ENCODE assay signal across 14 cellular contexts in genomic region chr1:180805316-180805715, GRCh38.
DNase-seq lines count a peak whose midpoint lies in the region; ATAC-seq and TF ChIP-seq lines count a peak whose summit lies in the region.
"Had no signal": no experiment of that assay in that cellular context is flagged by ENCODE, and none has a peak within 500 bp of the region (broad histone marks: within the 10 kb centered on the region; RNA-seq: fewer than 3 reads in every experiment).

No MANE protein-coding gene starts in this region.

- H3K4me3 ChIP-seq in gastrocnemius medialis = no peak overlapping the region

- no peaks in the 10 kb centered on the region for H3K4me1 ChIP-seq in gastrocnemius medialis

- H3K27me3 Mint-ChIP-seq in activated T-helper 17 cell treated with anti-CD3 and anti-CD28 coated beads, Interleukin-2, amount 50 U/mL, for 72 hours = no peaks in the 10 kb centered on the region
- H3K27me3 Mint-ChIP-seq: stimulated activated memory B cell treated with anti-CD40 and anti-IgM and Interleukin-4, amounts not matched to agents 10 μg/mL and 1 μg/mL and 100 μg/mL, for 72 hours had no signal

- no peaks in the 10 kb centered on the region for H3K27me3 ChIP-seq in gastrocnemius medialis

- in situ Hi-C loops in gastrocnemius medialis (cut with MboI; ENCODE audit: low sequenced_read_pairs in 4 of 4) = no loop called here

- H3K4me3 Mint-ChIP-seq in activated T-helper 17 cell treated with anti-CD3 and anti-CD28 coated beads, Interleukin-2, amount 50 U/mL, for 72 hours = no peak overlapping the region
- H3K4me3 Mint-ChIP-seq: stimulated activated memory B cell treated with anti-CD40 and anti-IgM and Interleukin-4, amounts not matched to agents 10 μg/mL and 1 μg/mL and 100 μg/mL, for 72 hours had no signal

- H3K36me3 ChIP-seq in gastrocnemius medialis = peaks cover 0 to 6% of the 10 kb centered on the region in 2 donors

- CTCF ChIA-PET in GM10248 (lab: Yijun Ruan, JAX) = interaction anchor here (1.0 to 1.2 kb wide), 2 partner anchors 10 to 42 kb away, joined by 3 to 5 read pairs; no protein-coding TSS in a partner anchor

- H3K27ac Mint-ChIP-seq in activated T-helper 17 cell treated with anti-CD3 and anti-CD28 coated beads, Interleukin-2, amount 50 U/mL, for 72 hours = no peak overlapping the region
- H3K27ac Mint-ChIP-seq: stimulated activated memory B cell treated with anti-CD40 and anti-IgM and Interleukin-4, amounts not matched to agents 10 μg/mL and 1 μg/mL and 100 μg/mL, for 72 hours had no signal

- POLR2A ChIA-PET in GM10248 (lab: Yijun Ruan, JAX) = no interaction called here

- no peaks in the 10 kb centered on the region for H3K9me3 ChIP-seq in gastrocnemius medialis

- peak; percentile 19 for DNase-seq in GM10248 (ENCODE audit: extremely low spot score)
- no peak for DNase-seq in NCI-H128 (lab: John Stamatoyannopoulos, UW; ENCODE audit: unreplicated experiment)
- DNase-seq in middle frontal gyrus (ENCODE audit: extremely low spot score, low spot score) = no peak
- no peak for DNase-seq in gastrocnemius medialis
- DNase-seq: effector CD8-positive, alpha-beta T cell; foreskin fibroblast; NCI-H1694; stimulated activated CD4-positive, alpha-beta T cell treated with anti-CD3 and anti-CD28 coated beads, Interleukin-2, amount 100 ng/mL, for 24 hours had no signal

- ATAC-seq in GM18907 (IDR thresholded peaks at IDR 0.05; ENCODE audit: unreplicated experiment) = peak; percentile 62
- peak; percentile 89 for ATAC-seq in GM21723 (IDR thresholded peaks at IDR 0.05; ENCODE audit: unreplicated experiment)
- peak; percentile 80 for ATAC-seq in HG03442 (IDR thresholded peaks at IDR 0.05; ENCODE audit: unreplicated experiment)
- ATAC-seq in activated T-helper 17 cell treated with anti-CD3 and anti-CD28 coated beads, Interleukin-2, amount 50 U/mL, for 72 hours (replicated peaks) = no peak
- no peak for ATAC-seq in gastrocnemius medialis
- ATAC-seq: HepG2; stimulated activated memory B cell treated with anti-CD40 and anti-IgM and Interleukin-4, amounts not matched to agents 10 μg/mL and 1 μg/mL and 100 μg/mL, for 72 hours had no signal

- H3K36me3 Mint-ChIP-seq in activated T-helper 17 cell treated with anti-CD3 and anti-CD28 coated beads, Interleukin-2, amount 50 U/mL, for 72 hours (ENCODE audit: low read depth) = peaks cover 54% of the 10 kb centered on the region

- TF ChIP-seq POLR2A in gastrocnemius medialis (IDR thresholded peaks at IDR 0.05) = no peak

- intact Hi-C loops in gastrocnemius medialis (cut with DNase I; ENCODE audit: low total_unique reads) = no loop called here

- H3K9me3 Mint-ChIP-seq in activated T-helper 17 cell treated with anti-CD3 and anti-CD28 coated beads, Interleukin-2, amount 50 U/mL, for 72 hours = no peaks in the 10 kb centered on the region
- H3K9me3 Mint-ChIP-seq: stimulated activated memory B cell treated with anti-CD40 and anti-IgM and Interleukin-4, amounts not matched to agents 10 μg/mL and 1 μg/mL and 100 μg/mL, for 72 hours had no signal

- TF ChIP-seq CTCF in GM10248 (IDR thresholded peaks at IDR 0.05; ENCODE audit: control extremely low read depth, extremely low read depth, low read depth, missing control alignments) (no peak), gastrocnemius medialis (IDR thresholded peaks at IDR 0.05 in 4 of 5, conservative IDR thresholded peaks at IDR 0.05 in 1 of 5) (no peak)

- no peaks in the 10 kb centered on the region for H3K4me1 Mint-ChIP-seq in activated T-helper 17 cell treated with anti-CD3 and anti-CD28 coated beads, Interleukin-2, amount 50 U/mL, for 72 hours
- H3K4me1 Mint-ChIP-seq: stimulated activated memory B cell treated with anti-CD40 and anti-IgM and Interleukin-4, amounts not matched to agents 10 μg/mL and 1 μg/mL and 100 μg/mL, for 72 hours had no signal

- H3K27ac ChIP-seq in gastrocnemius medialis = no peak overlapping the region

Comparison
In these comparisons a context has a peak if more than half of its experiments do, and no peak if none do; other contexts are left out.
1. ATAC-seq: peak in GM18907 (single experiment), GM21723 (single experiment) and HG03442 (single experiment); none in activated T-helper 17 cell treated with anti-CD3 and anti-CD28 coated beads, Interleukin-2, amount 50 U/mL, for 72 hours (single experiment) and gastrocnemius medialis (0 of 2).